ENCODE assay signal across 9 cellular contexts in genomic region chr2:152222975-152223638, GRCh38. TPM values are rescaled to one million over a fixed set of nuclear protein-coding genes. Genes with fewer than 3 reads are reported as not detected.
A peak's percentile ranks its signal among the peaks of the same experiment; 100 is the strongest.
DNase-seq lines count a peak whose midpoint lies in the region; ATAC-seq and TF ChIP-seq lines count a peak whose summit lies in the region.
"Had no signal": no experiment of that assay in that cellular context is flagged by ENCODE, and none has a peak within 500 bp of the region (broad histone marks: within the 10 kb centered on the region; RNA-seq: fewer than 3 reads in every experiment).

No MANE protein-coding gene starts in this region.

- intact Hi-C loops in transverse colon (cut with DNase I; ENCODE audit: low total_unique reads): no loop called here

- H3K4me3 ChIP-seq in transverse colon: no peak overlapping the region

- in situ Hi-C loops in transverse colon (cut with MboI; ENCODE audit: low pct_ligation_motif_present in 1 of 4, low pct_unique_long_range_greater_than_20kb in 1 of 4, low sequenced_read_pairs in 3 of 4): no loop called here

- DNase-seq in NCI-H2081 (lab: John Stamatoyannopoulos, UW) (peak; percentile 10 to 49), NCI-H2081 treated with DMSO at 0.1 percent for 48 hours (lab: John Stamatoyannopoulos, UW) (no peak), hepatic stellate cell (ENCODE audit: low spot score) (peak; percentile 7), transverse colon (peak; percentile 46), activated T-cell treated with anti-CD3 and anti-CD28 coated beads for 4 hours (no peak), ecto neural progenitor cell (ENCODE audit: low spot score) (no peak), HK-2 (ENCODE audit: unreplicated experiment) (no peak)

- TF ChIP-seq CTCF in transverse colon (IDR thresholded peaks at IDR 0.05): no peak

- TF ChIP-seq EP300 in transverse colon (IDR thresholded peaks at IDR 0.05; ENCODE audit: low read depth): no peak

- 28 to 46% methylated on average over 4 to 7 of the region's 7 CpGs for WGBS in transverse colon (ENCODE audit: low coverage in 1 of 2), 2 donors

- H3K27me3 ChIP-seq in transverse colon: no peaks in the 10 kb centered on the region
- H3K27me3 ChIP-seq: foreskin keratinocyte had no signal

- peak; percentile 71 for ATAC-seq in SK-N-SH treated with all-trans-retinoic acid at 6 μM for 48 hours
- ATAC-seq: foreskin keratinocyte had no signal

- TF ChIP-seq POLR2A in transverse colon (IDR thresholded peaks at IDR 0.05): no peak

- no peaks in the 10 kb centered on the region for H3K36me3 ChIP-seq in transverse colon

- peaks cover 9 to 30% (median 15%) of the 10 kb centered on the region in 4 donors for H3K4me1 ChIP-seq in transverse colon

- peak overlapping the region; percentile 24 to 51 (median 28) for H3K27ac ChIP-seq in transverse colon
- H3K27ac ChIP-seq: foreskin keratinocyte had no signal

- no peaks in the 10 kb centered on the region for H3K9me3 ChIP-seq in transverse colon

TF ChIP-seq in SK-N-SH treated with all-trans-retinoic acid at 6 μM for 48 hours, 23 proteins besides CTCF, POLR2A, EP300 and RAD21:
- 0 out of 2 replicates have a peak, but pooled peaks have one; percentile 18 for TF ChIP-seq ZFP3 (CRISPR knock-in tag; IDR thresholded peaks at IDR 0.05)
- TF ChIP-seq PPARA (CRISPR knock-in tag; IDR thresholded peaks at IDR 0.05; ENCODE audit: borderline replicate concordance): no peak
- TF ChIP-seq CSDC2 (CRISPR knock-in tag; IDR thresholded peaks at IDR 0.05): 0 out of 2 replicates have a peak, but pooled peaks have one; percentile 22
- TF ChIP-seq ISL1 (CRISPR knock-in tag; IDR thresholded peaks at IDR 0.05): peak; percentile 34; the same call in 1 of the 2 replicates

RNA-seq across cellular contexts. Expression of gene STAM2, which starts 47.5 kb away (rescaled TPM):
- total RNA-seq in transverse colon: 10 to 100 TPM; 17.1 to 57.2 (median 38.1) TPM

Comparison
In these comparisons a context has a peak if more than half of its experiments do, and no peak if none do; other contexts are left out.
1. DNase-seq: peak in NCI-H2081 (2 of 2), hepatic stellate cell (single experiment) and transverse colon (single experiment); none in NCI-H2081 treated with DMSO at 0.1 percent for 48 hours (single experiment), activated T-cell treated with anti-CD3 and anti-CD28 coated beads for 4 hours (single experiment), ecto neural progenitor cell (single experiment) and HK-2 (single experiment).